ENCODE assay signal across 25 cellular contexts in genomic region chr20:17500271-17500670, GRCh38.
"Had no signal": no experiment of that assay in that cellular context is flagged by ENCODE, and none has a peak within 500 bp of the region (broad histone marks: within the 10 kb centered on the region; RNA-seq: fewer than 3 reads in every experiment).

No MANE protein-coding gene starts in this region.

- H3K4me1 ChIP-seq: neural progenitor cell had no signal

- H3K4me2 ChIP-seq: hepatocyte, neural progenitor cell had no signal

- H3K27me3 ChIP-seq: hepatocyte, left lung, neutrophil, ovary, spleen, suprapubic skin, tibial artery, upper lobe of left lung, vagina had no signal

- H2AFZ ChIP-seq: hepatocyte, neural progenitor cell had no signal

- H3K9ac ChIP-seq: neural progenitor cell had no signal

- DNase-seq: kidney; left colon; left lung; lower lobe of right lung; mammary epithelial cell; mesenchymal stem cell; naive B cell; natural killer cell; nephron progenitor cell; occipital lobe; ovary; retina; right cardiac atrium; small intestine; spleen; stimulated activated CD4-positive, alpha-beta T cell treated with anti-CD3 and anti-CD28 coated beads, Interleukin-4, amount 100 ng/mL, for 24 hours; stimulated activated naive CD4-positive, alpha-beta T cell; tibial artery had no signal

- H3K9me3 ChIP-seq: left lung, lower lobe of right lung, neutrophil, ovary, spleen, suprapubic skin, thoracic aorta, tibial artery, upper lobe of left lung, vagina had no signal

- H3K36me3 ChIP-seq: left lung, lower lobe of right lung, neural progenitor cell, neutrophil, ovary, spleen, suprapubic skin, thoracic aorta, tibial artery, upper lobe of left lung, vagina had no signal

- H3K79me2 ChIP-seq: hepatocyte had no signal

- H3K4me3 ChIP-seq: hepatocyte, left lung, lower lobe of right lung, neural progenitor cell, ovary, spleen, suprapubic skin, thoracic aorta, tibial artery, upper lobe of left lung, vagina had no signal

- H3K27ac ChIP-seq: hepatocyte, left lung, lower lobe of right lung, neural progenitor cell, neutrophil, ovary, spleen, suprapubic skin, thoracic aorta, tibial artery, upper lobe of left lung, vagina had no signal
